Comparison of ENCODE assay signal across 12 cellular contexts in the genomic region with DNA sequence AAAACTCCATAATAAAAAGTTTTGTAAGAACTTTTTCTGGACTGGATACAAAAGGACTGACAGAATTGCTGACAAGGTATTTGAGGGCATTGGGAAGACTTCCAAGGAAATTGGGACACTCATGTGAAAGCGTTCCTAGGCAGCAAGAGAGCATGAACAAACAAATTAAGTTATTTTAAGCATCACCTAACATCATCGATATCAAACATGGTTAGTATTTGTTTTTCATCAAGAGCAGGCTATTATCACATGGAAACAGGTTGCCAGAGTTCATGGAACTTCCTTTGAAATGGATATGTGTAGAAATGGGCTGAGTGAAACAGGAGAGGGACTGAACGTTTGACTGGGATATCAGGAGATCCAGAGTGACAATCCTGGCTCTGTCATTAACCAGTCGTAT. TPM values are rescaled to one million over a fixed set of nuclear protein-coding genes. Genes with fewer than 3 reads are reported as not detected.
DNase-seq lines count a peak whose midpoint lies in the region; ATAC-seq and TF ChIP-seq lines count a peak whose summit lies in the region.
"Had no signal": no experiment of that assay in that cellular context is flagged by ENCODE, and none has a peak within 500 bp of the region (broad histone marks: within the 10 kb centered on the region; RNA-seq: fewer than 3 reads in every experiment).

No MANE protein-coding gene starts in this region.

- peak; percentile 32 for ATAC-seq in body of pancreas
- no peak for ATAC-seq in HG02981 (IDR thresholded peaks at IDR 0.05; ENCODE audit: unreplicated experiment)
- no peak for ATAC-seq in sciatic nerve

- 9 to 19% methylated on average over 4 of the region's 4 CpGs for WGBS in body of pancreas, 2 donors

- no peaks in the 10 kb centered on the region for H3K27me3 ChIP-seq in body of pancreas
- H3K27me3 ChIP-seq: adrenal gland, neutrophil, transverse colon had no signal

- intact Hi-C loops in body of pancreas (cut with DNase I) (no loop called here), sciatic nerve (cut with DNase I) (no loop called here)

- no peak for TF ChIP-seq CTCF in body of pancreas (IDR thresholded peaks at IDR 0.05)

- H3K4me1 ChIP-seq in body of pancreas, result peaks cover 17% of the 10 kb centered on the region

- TF ChIP-seq POLR2A in body of pancreas (IDR thresholded peaks at IDR 0.05), result no peak

- DNase-seq in NCI-H2171 treated with DMSO at 0.1 percent for 48 hours (lab: John Stamatoyannopoulos, UW) (peak; percentile 7), NCI-H2171 (lab: John Stamatoyannopoulos, UW) (no peak), NCI-H146 (lab: John Stamatoyannopoulos, UW) (peak; percentile 55), body of pancreas (peak in 3 of 4 donors; percentile 7 to 44 (median 20)), medulla oblongata (ENCODE audit: extremely low spot score) (peak; percentile 21), ureter (ENCODE audit: low spot score) (no peak), sciatic nerve (ENCODE audit: low spot score) (no peak)
- DNase-seq: H7, transverse colon had no signal

- H3K4me3 ChIP-seq in body of pancreas, result no peak overlapping the region
- H3K4me3 ChIP-seq: adrenal gland, transverse colon had no signal

- H3K9me3 ChIP-seq in body of pancreas, result no peaks in the 10 kb centered on the region
- H3K9me3 ChIP-seq: adrenal gland, neutrophil, transverse colon had no signal

- H3K27ac ChIP-seq in body of pancreas, result no peak overlapping the region
- H3K27ac ChIP-seq: adrenal gland, neutrophil, transverse colon had no signal

- no peaks in the 10 kb centered on the region for H3K36me3 ChIP-seq in body of pancreas (replicated peaks in 1 of 2; ENCODE audit: insufficient read depth in 1 of 2, low read depth in 2 of 2)
- H3K36me3 ChIP-seq: adrenal gland, neutrophil, transverse colon had no signal

RNA-seq across cellular contexts. Expression of gene PGM2, which starts 4.3 kb away (rescaled TPM):
- total RNA-seq in body of pancreas (10 to 100 TPM in 1 of 2 donors, 1 to 10 TPM in 1; 6.0 to 39.2 TPM), ureter (62.6 TPM), sciatic nerve (21.5 TPM)

Comparison
In these comparisons a context has a peak if more than half of its experiments do, and no peak if none do; other contexts are left out.
1. DNase-seq: peak in NCI-H2171 treated with DMSO at 0.1 percent for 48 hours (single experiment), NCI-H146 (single experiment), body of pancreas (3 of 4) and medulla oblongata (single experiment); none in NCI-H2171 (single experiment), ureter (single experiment) and sciatic nerve (single experiment).